ENCODE assay signal across 27 cellular contexts in genomic region chr16:19881783-19882182, GRCh38. TPM values are rescaled to one million over a fixed set of nuclear protein-coding genes. Genes with fewer than 3 reads are reported as not detected.
DNase-seq lines count a peak whose midpoint lies in the region; ATAC-seq, FAIRE-seq and TF ChIP-seq lines count a peak whose summit lies in the region.
"Had no signal": no experiment of that assay in that cellular context is flagged by ENCODE, and none has a peak within 500 bp of the region (broad histone marks: within the 10 kb centered on the region; RNA-seq: fewer than 3 reads in every experiment).

No MANE protein-coding gene starts in this region.

- no peak for FAIRE-seq in HTR-8/SVneo (lab: Jason Lieb, UNC)
- FAIRE-seq in kidney (lab: Jason Lieb, UNC) = no peak
- FAIRE-seq: A549, G401.6 had no signal

- H3K4me3 ChIP-seq in right cardiac atrium (ENCODE audit: low read length) = no peak overlapping the region
- peak overlapping the region in 1 of 2 donors; percentile 63 for H3K4me3 ChIP-seq in kidney (ENCODE audit: low read length in 2 of 2)
- H3K4me3 ChIP-seq: A549, BLaER1 had no signal

- TF ChIP-seq CTCF in endothelial cell (IDR thresholded peaks at IDR 0.05; ENCODE audit: unreplicated experiment) = no peak
- no peak for TF ChIP-seq CTCF in neural crest cell (conservative IDR thresholded peaks at IDR 0.05)
- no peak for TF ChIP-seq CTCF in kidney (IDR thresholded peaks at IDR 0.05; ENCODE audit: borderline replicate concordance, extremely low read depth, insufficient read depth)

- H3K9ac ChIP-seq in kidney (ENCODE audit: low read length in 2 of 2) = peak overlapping the region in 1 of 2 donors; percentile 66
- H3K9ac ChIP-seq: BLaER1 had no signal

- 49% methylated on average over 6 of the region's 6 CpGs for WGBS in right cardiac atrium

- ATAC-seq in right cardiac atrium (no peak), left cardiac atrium (no peak)
- ATAC-seq: A549; activated T-helper 17 cell treated with anti-CD3 and anti-CD28 coated beads, Interleukin-2, amount 50 U/mL, for 72 hours; foreskin keratinocyte; left ventricle myocardium superior had no signal

- H3K27ac Mint-ChIP-seq in endothelial cell (ENCODE audit: unreplicated experiment) (peak overlapping the region; percentile 94), neural crest cell (ENCODE audit: unreplicated experiment) (no peak overlapping the region)
- H3K27ac Mint-ChIP-seq: activated naive CD8-positive, alpha-beta T cell treated with anti-CD3 and anti-CD28 coated beads, Interleukin-2, amount 10 ng/mL, durations not matched to agents 7 days and 5 days; activated T-helper 17 cell treated with anti-CD3 and anti-CD28 coated beads, Interleukin-2, amount 50 U/mL, for 72 hours had no signal

- no peaks in the 10 kb centered on the region for H3K9me3 Mint-ChIP-seq in endothelial cell (ENCODE audit: unreplicated experiment)
- H3K9me3 Mint-ChIP-seq in neural crest cell = no peaks in the 10 kb centered on the region
- H3K9me3 Mint-ChIP-seq: activated CD4-positive, alpha-beta T cell treated with anti-CD3 and anti-CD28 coated beads, Interleukin-2, amount 10 ng/mL, durations not matched to agents 7 days and 5 days; activated naive CD8-positive, alpha-beta T cell treated with anti-CD3 and anti-CD28 coated beads, Interleukin-2, amount 10 ng/mL, durations not matched to agents 7 days and 5 days; activated T-helper 17 cell treated with anti-CD3 and anti-CD28 coated beads, Interleukin-2, amount 50 U/mL, for 72 hours had no signal

- H3K36me3 Mint-ChIP-seq in endothelial cell (ENCODE audit: low read depth, unreplicated experiment) (peaks cover 23% of the 10 kb centered on the region), neural crest cell (ENCODE audit: low read depth) (peaks cover 3% of the 10 kb centered on the region)
- H3K36me3 Mint-ChIP-seq: activated naive CD8-positive, alpha-beta T cell treated with anti-CD3 and anti-CD28 coated beads, Interleukin-2, amount 10 ng/mL, durations not matched to agents 7 days and 5 days had no signal

- peaks cover 15% of the 10 kb centered on the region for H3K4me1 ChIP-seq in right cardiac atrium (ENCODE audit: control insufficient read depth, insufficient read depth, low read length)
- H3K4me1 ChIP-seq in kidney (ENCODE audit: control insufficient read depth in 1 of 2, insufficient read depth in 1 of 2, low read depth in 1 of 2, low read length in 2 of 2) = peaks cover 5 to 28% of the 10 kb centered on the region in 2 donors
- H3K4me1 ChIP-seq: breast epithelium, foreskin keratinocyte had no signal

- H3K27me3 Mint-ChIP-seq in endothelial cell (ENCODE audit: unreplicated experiment) = peaks cover 8% of the 10 kb centered on the region
- H3K27me3 Mint-ChIP-seq in neural crest cell (ENCODE audit: low read depth) = peaks cover 7% of the 10 kb centered on the region

- no peaks in the 10 kb centered on the region for H3K27me3 ChIP-seq in right cardiac atrium (ENCODE audit: control insufficient read depth, insufficient read depth)
- H3K27me3 ChIP-seq: breast epithelium, right atrium auricular region, testis had no signal

- peaks cover 33% of the 10 kb centered on the region for H3K4me1 Mint-ChIP-seq in endothelial cell (ENCODE audit: unreplicated experiment)
- H3K4me1 Mint-ChIP-seq in neural crest cell = peaks cover 44% of the 10 kb centered on the region

- H3K27ac ChIP-seq in right cardiac atrium (ENCODE audit: low read length) (peak overlapping the region; percentile 19), kidney (ENCODE audit: low read depth in 2 of 2, low read length in 2 of 2) (peak overlapping the region in 1 of 2 donors; percentile 43)
- H3K27ac ChIP-seq: A549, BLaER1, epithelial cell of prostate, foreskin keratinocyte had no signal

- H3K9me3 ChIP-seq in right cardiac atrium (ENCODE audit: control insufficient read depth, low read length) (no peaks in the 10 kb centered on the region), kidney (ENCODE audit: control insufficient read depth in 1 of 2, low read length in 2 of 2) (no peaks in the 10 kb centered on the region)
- H3K9me3 ChIP-seq: A549, BLaER1, breast epithelium, right atrium auricular region, testis had no signal

- DNase-seq in right cardiac atrium (no peak), left cardiac atrium (no peak), endothelial cell (ENCODE audit: low spot score) (no peak), neural crest cell (ENCODE audit: low read depth, low spot score) (no peak), HTR-8/SVneo (ENCODE audit: insufficient read length, low spot score) (no peak), NCI-H526 treated with DMSO at 0.1 percent for 48 hours (lab: John Stamatoyannopoulos, UW) (no peak), kidney (no peak)
- DNase-seq in stimulated activated CD4-positive, alpha-beta T cell treated with anti-CD3 and anti-CD28 coated beads, Interleukin-2, amount 100 ng/mL, for 24 hours = no peak
- DNase-seq: activated CD4-positive, alpha-beta T cell treated with anti-CD3 and anti-CD28 coated beads, Interleukin-2, amount 10 ng/mL, durations not matched to agents 7 days and 5 days; activated naive CD8-positive, alpha-beta T cell treated with anti-CD3 and anti-CD28 coated beads, Interleukin-2, amount 10 ng/mL, durations not matched to agents 7 days and 5 days; dermis blood vessel endothelial cell; foreskin keratinocyte; KBM-7; left ventricle myocardium superior; NCI-H1694; NCI-H748 treated with DMSO at 0.1 percent for 48 hours; SHP77 treated with DMSO at 0.1 percent for 48 hours; stimulated activated CD4-positive, alpha-beta T cell treated with anti-CD3 and anti-CD28 coated beads, Interleukin-15, amount 100 ng/mL, for 24 hours; T-helper 1 cell; testis had no signal

- H3K36me3 ChIP-seq in kidney (ENCODE audit: control insufficient read depth in 1 of 2, insufficient read depth in 2 of 2, low read length in 2 of 2) = peaks cover 0 to 4% of the 10 kb centered on the region in 2 donors
- H3K36me3 ChIP-seq: BLaER1, breast epithelium had no signal

- H3K4me3 Mint-ChIP-seq in endothelial cell (ENCODE audit: unreplicated experiment) (peak overlapping the region; percentile 97), neural crest cell (peak overlapping the region; percentile 95)
- H3K4me3 Mint-ChIP-seq: activated CD4-positive, alpha-beta T cell treated with anti-CD3 and anti-CD28 coated beads, Interleukin-2, amount 10 ng/mL, durations not matched to agents 7 days and 5 days; activated naive CD8-positive, alpha-beta T cell treated with anti-CD3 and anti-CD28 coated beads, Interleukin-2, amount 10 ng/mL, durations not matched to agents 7 days and 5 days had no signal

- intact Hi-C loops in right cardiac atrium (cut with DNase I) (loop anchor here in 1 of 4 donors (5.0 kb wide), 2 partner anchors 39 to 164 kb away; partner anchors contain the start of genes IQCK and KNOP1), left cardiac atrium (cut with DNase I) (loop anchor here (5.0 to 10.0 kb wide), 2 partner anchors 167 to 179 kb away; partner anchors contain the start of genes IQCK (in 1 of the 2) and KNOP1 (in 1 of the 2)), kidney (cut with DNase I) (no loop called here)

RNA-seq across cellular contexts. Expression of gene GPRC5B, which starts 2.9 kb away (rescaled TPM):
- total RNA-seq in right cardiac atrium (10 to 100 TPM; 56.4 to 86.8 (median 84.5) TPM), left cardiac atrium (10 to 100 TPM; 58.1 to 66.3 TPM), endothelial cell (ENCODE audit: unreplicated experiment) (140 TPM), neural crest cell (58.5 and 59.3 TPM in 2 replicates), kidney (53.1 TPM)
- polyA plus RNA-seq in right cardiac atrium (70.6 TPM), kidney (ENCODE audit: insufficient read depth, low read depth, low replicate concordance) (66.3 TPM)
- total RNA-seq: activated T-helper 17 cell treated with anti-CD3 and anti-CD28 coated beads, Interleukin-2, amount 50 U/mL, for 72 hours had no signal
